In the genomic region with DNA sequence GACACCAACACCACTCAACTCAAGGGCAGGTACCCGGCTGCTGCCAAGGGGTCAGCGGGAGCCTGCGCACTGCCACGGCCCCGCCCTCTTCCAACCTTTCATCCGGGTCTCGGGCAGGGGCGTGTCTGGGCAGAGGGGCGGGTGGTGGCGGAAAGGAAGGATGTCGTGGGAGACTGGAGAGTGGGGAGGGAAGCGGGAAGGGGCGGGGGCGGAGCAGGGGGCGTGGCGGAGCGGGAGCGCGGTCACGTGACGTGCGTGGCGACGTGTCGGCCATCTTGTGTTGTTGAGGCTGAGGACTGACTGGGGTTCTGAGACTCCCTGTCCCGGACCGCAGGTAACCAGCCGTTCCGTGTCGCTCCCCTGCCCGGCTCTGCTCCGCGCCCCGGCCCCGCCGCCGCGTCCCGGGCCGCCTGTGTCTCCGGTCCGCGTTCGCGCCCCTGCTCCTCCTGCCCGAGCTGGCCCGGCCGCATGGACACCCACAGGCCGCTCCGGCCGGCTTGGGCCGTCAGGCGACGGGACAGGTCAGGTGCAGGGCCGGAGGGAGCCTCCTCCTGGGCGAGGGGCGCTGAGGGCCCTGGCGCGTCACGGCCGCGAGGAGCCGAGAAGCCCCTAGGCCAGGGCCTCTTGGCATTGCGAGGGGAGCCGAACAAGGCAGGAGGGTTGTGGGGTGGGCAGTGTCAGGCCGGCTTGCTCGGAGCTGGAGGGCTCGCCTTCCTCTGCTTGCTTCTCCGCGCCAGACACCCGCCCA, we compare ENCODE assay signal across 8 cellular contexts. TPM values are rescaled to one million over a fixed set of nuclear protein-coding genes. Genes with fewer than 3 reads are reported as not detected.
DNase-seq lines count a peak whose midpoint lies in the region; ATAC-seq, FAIRE-seq and TF ChIP-seq lines count a peak whose summit lies in the region.

GIGYF2 (plus strand) TSS at position 273 of the 748 bp plus-strand sequence. CDS start 37,867 bp downstream, outside the sequence.

- H3K9me3 ChIP-seq in adipocyte (ENCODE audit: control insufficient read depth, low read length) (no peaks in the 10 kb centered on the region), cardiac muscle cell (ENCODE audit: low read depth) (no peaks in the 10 kb centered on the region), parathyroid adenoma (ENCODE audit: control insufficient read depth, low read length) (no peaks in the 10 kb centered on the region), tibial artery (no peaks in the 10 kb centered on the region)

- H3K36me3 ChIP-seq in adipocyte (ENCODE audit: control insufficient read depth, insufficient read depth, low read length, severe bottlenecking) (no peaks in the 10 kb centered on the region), cardiac muscle cell (no peaks in the 10 kb centered on the region), parathyroid adenoma (ENCODE audit: control insufficient read depth, insufficient read depth, low read length) (no peaks in the 10 kb centered on the region), tibial artery (no peaks in the 10 kb centered on the region)

- peak within 1 kb of the TSS; percentile 93 for H2AFZ ChIP-seq in parathyroid adenoma

- H3K9ac ChIP-seq in adipocyte (ENCODE audit: low read length) = peak within 1 kb of the TSS; percentile 93
- H3K9ac ChIP-seq in parathyroid adenoma = peak within 1 kb of the TSS; percentile 43

- H3K27me3 Mint-ChIP-seq in T-cell = no peaks in the 10 kb centered on the region

- CTCF ChIA-PET in T-cell (lab: Charles Lee) = no interaction called here

- intact Hi-C loops in tibial artery (cut with DNase I; ENCODE audit: low total_unique reads) = loop anchor here (10.0 kb wide), 1 partner anchor 82 kb away; no protein-coding TSS in a partner anchor

- H3K9me3 Mint-ChIP-seq in T-cell = peaks cover 0 to 9% (median 3%) of the 10 kb centered on the region in 3 donors

- H3K4me1 ChIP-seq in adipocyte (ENCODE audit: control insufficient read depth, insufficient read depth, low read length) = peaks cover 30% of the 10 kb centered on the region
- H3K4me1 ChIP-seq in cardiac muscle cell (ENCODE audit: low read depth) = peaks cover 20% of the 10 kb centered on the region
- peaks cover 36% of the 10 kb centered on the region for H3K4me1 ChIP-seq in parathyroid adenoma
- H3K4me1 ChIP-seq in tibial artery = peaks cover 0 to 47% (median 27%) of the 10 kb centered on the region in 4 donors

- peaks cover 16% of the 10 kb centered on the region for H3K36me3 Mint-ChIP-seq in T-cell

- peak; percentile 90 for DNase-seq in GM12892 (ENCODE audit: insufficient read length)
- peak; percentile 92 for DNase-seq in NCI-H146 (lab: John Stamatoyannopoulos, UW)
- DNase-seq in T-cell = peak; percentile 79 to 92 (median 87)
- peak; percentile 98 for DNase-seq in adipocyte (ENCODE audit: low read depth)
- DNase-seq in cardiac muscle cell (ENCODE audit: low read depth in 1 of 2, low spot score in 1 of 2) = peak; percentile 97
- DNase-seq in tibial artery = peak; percentile 95 to 98

- H3K4me1 Mint-ChIP-seq in T-cell = peaks cover 31 to 42% (median 35%) of the 10 kb centered on the region in 3 donors

- H3K27ac ChIP-seq in cardiac muscle cell = peak within 1 kb of the TSS; percentile 99
- H3K27ac ChIP-seq in parathyroid adenoma = peak within 1 kb of the TSS; percentile 68
- H3K27ac ChIP-seq in tibial artery = peak within 1 kb of the TSS; percentile 95 to 97

- no peak for TF ChIP-seq CTCF in cardiac muscle cell (IDR thresholded peaks at IDR 0.05; ENCODE audit: low read depth, low read length)
- no peak for TF ChIP-seq CTCF in parathyroid adenoma (IDR thresholded peaks at IDR 0.05)
- no peak for TF ChIP-seq CTCF in tibial artery (IDR thresholded peaks at IDR 0.05)

- TF ChIP-seq POLR2A in GM12892 (IDR thresholded peaks at IDR 0.05; ENCODE audit: low read depth, low read length) = peak; percentile 87

- H3K79me2 ChIP-seq in parathyroid adenoma = peaks cover 31% of the 10 kb centered on the region

- peak within 1 kb of the TSS; percentile 91 for H3K4me3 ChIP-seq in adipocyte (ENCODE audit: low read length)
- H3K4me3 ChIP-seq in cardiac muscle cell = peak within 1 kb of the TSS; percentile 82
- peak within 1 kb of the TSS; percentile 92 for H3K4me3 ChIP-seq in parathyroid adenoma (ENCODE audit: low read depth, low read length)
- H3K4me3 ChIP-seq in tibial artery = peak within 1 kb of the TSS; percentile 96 to 99

- H3K27ac Mint-ChIP-seq in T-cell = peak within 1 kb of the TSS; percentile 70 to 82

- H3K4me2 ChIP-seq in parathyroid adenoma (ENCODE audit: low read length) = peak within 1 kb of the TSS; percentile 91

- peak within 1 kb of the TSS; percentile 89 to 93 (median 93) for H3K4me3 Mint-ChIP-seq in T-cell

- peak; percentile 99 for FAIRE-seq in GM12892 (lab: Jason Lieb, UNC)

- ATAC-seq in HG02852 (IDR thresholded peaks at IDR 0.05; ENCODE audit: unreplicated experiment) (peak; percentile 79), T-cell (replicated peaks in 1 of 4) (peak; percentile 87 to 92 (median 90))

- POLR2A ChIA-PET in T-cell (lab: Charles Lee) = interaction anchor here in 1 of 2 donors (0.7 kb wide), 1 partner anchor 19 kb away, joined by 3 read pairs; no protein-coding TSS in a partner anchor

- no peaks in the 10 kb centered on the region for H3K27me3 ChIP-seq in adipocyte (replicated peaks; ENCODE audit: control insufficient read depth, insufficient read depth, low read length)
- H3K27me3 ChIP-seq in cardiac muscle cell = no peaks in the 10 kb centered on the region
- no peaks in the 10 kb centered on the region for H3K27me3 ChIP-seq in parathyroid adenoma (ENCODE audit: control insufficient read depth, insufficient read depth, low read length)
- no peaks in the 10 kb centered on the region for H3K27me3 ChIP-seq in tibial artery

RNA-seq across cellular contexts. Expression of gene GIGYF2, which starts in this region (rescaled TPM):
- polyA plus RNA-seq in GM12892 (2012; ENCODE audit: missing spikeins) = 33.7 TPM
- total RNA-seq in T-cell (10 to 100 TPM; 57.8 to 76.8 (median 68.7) TPM), cardiac muscle cell (34.7 and 52.1 TPM in 2 replicates)
- 36.9 and 37.2 TPM in 2 replicates for polyA plus RNA-seq in cardiac muscle cell

Comparison
In these comparisons a context has a peak if more than half of its experiments do, and no peak if none do; other contexts are left out.
1. Peak in every context shown above with its lines: DNase-seq, ATAC-seq, H3K4me3 ChIP-seq and H3K27ac ChIP-seq.